Comparison of ENCODE assay signal across 13 cellular contexts in the genomic region with DNA sequence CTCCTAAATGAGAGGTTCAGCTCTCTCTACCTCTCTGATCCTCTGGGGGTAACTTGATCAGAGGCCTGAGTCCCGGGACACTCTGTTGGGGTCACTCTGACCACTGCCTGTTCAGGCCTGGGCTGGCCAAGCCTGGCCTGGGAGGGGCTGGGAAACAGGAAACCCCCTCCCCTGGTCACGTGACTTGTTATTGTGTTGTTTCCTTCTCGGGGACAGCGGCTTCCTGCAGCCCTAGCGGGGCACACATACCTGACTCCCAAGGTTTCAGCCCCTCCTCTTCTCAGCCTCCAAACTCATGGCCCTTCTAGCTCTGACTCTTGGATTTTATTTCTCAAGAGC. TPM values are rescaled to one million over a fixed set of nuclear protein-coding genes. Genes with fewer than 3 reads are reported as not detected.
DNase-seq lines count a peak whose midpoint lies in the region; ATAC-seq and TF ChIP-seq lines count a peak whose summit lies in the region.
"Had no signal": no experiment of that assay in that cellular context is flagged by ENCODE, and none has a peak within 500 bp of the region (broad histone marks: within the 10 kb centered on the region; RNA-seq: fewer than 3 reads in every experiment).

A gene with protein sequence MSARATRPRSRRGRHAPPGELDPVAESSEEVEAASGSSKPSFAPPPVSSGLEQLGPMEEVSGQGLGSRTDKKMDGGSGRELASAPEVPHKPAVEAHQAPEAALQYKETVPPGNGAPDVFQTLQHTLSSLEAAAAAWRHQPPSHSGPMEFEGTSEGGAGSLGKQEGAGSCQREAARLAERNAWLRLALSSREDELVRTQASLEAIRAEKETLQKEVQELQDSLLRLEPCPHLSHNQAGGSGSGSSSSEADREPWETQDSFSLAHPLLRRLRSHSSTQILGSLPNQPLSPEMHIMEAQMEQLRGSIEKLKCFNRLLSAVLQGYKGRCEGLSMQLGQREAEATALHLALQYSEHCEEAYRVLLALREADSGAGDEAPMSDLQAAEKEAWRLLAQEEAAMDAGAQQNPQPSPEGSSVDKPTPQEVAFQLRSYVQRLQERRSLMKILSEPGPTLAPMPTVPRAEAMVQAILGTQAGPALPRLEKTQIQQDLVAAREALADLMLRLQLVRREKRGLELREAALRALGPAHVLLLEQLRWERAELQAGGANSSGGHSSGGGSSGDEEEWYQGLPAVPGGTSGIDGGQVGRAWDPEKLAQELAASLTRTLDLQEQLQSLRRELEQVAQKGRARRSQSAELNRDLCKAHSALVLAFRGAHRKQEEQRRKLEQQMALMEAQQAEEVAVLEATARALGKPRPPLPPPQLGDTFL (minus strand): TSS at position 105 of the 339 bp plus-strand sequence. CDS start 446 bp downstream, outside the sequence.

- intact Hi-C loops in left ventricle myocardium inferior (cut with micrococcal nuclease) = no loop called here
- intact Hi-C loops in CD8-positive, alpha-beta T cell (cut with DNase I, micrococcal nuclease) = loop anchor here in 1 of 2 experiments (10.0 kb wide), 1 partner anchor 120 kb away; no protein-coding TSS in a partner anchor

- H3K4me2 ChIP-seq in DOHH2 (ENCODE audit: low read length) (peak within 1 kb of the TSS; percentile 73), parathyroid adenoma (ENCODE audit: low read length) (no peak within 1 kb of the TSS)

- H3K4me3 ChIP-seq in DOHH2 (ENCODE audit: low read length) = peak within 1 kb of the TSS; percentile 72
- peak within 1 kb of the TSS; percentile 71 for H3K4me3 ChIP-seq in left ventricle myocardium inferior
- no peak within 1 kb of the TSS for H3K4me3 ChIP-seq in parathyroid adenoma (ENCODE audit: low read depth, low read length)
- H3K4me3 ChIP-seq in CD8-positive, alpha-beta T cell (ENCODE audit: low read depth, low read length) = no peak within 1 kb of the TSS

- CTCF ChIA-PET in RWPE1 (lab: Yijun Ruan, JAX) = interaction anchor here (0.7 kb wide), 1 partner anchor 19 kb away, joined by 4 read pairs; no protein-coding TSS in a partner anchor
- CTCF ChIA-PET in CD8-positive, alpha-beta T cell (lab: Charles Lee) = interaction anchor here (1.5 to 13.5 kb wide), 2 partner anchors 17 to 23 kb away, joined by 4 to 148 read pairs; partner anchors contain the start of gene ANKLE1

- peak within 1 kb of the TSS; percentile 100 for H3K27ac ChIP-seq in DOHH2 (ENCODE audit: low read depth, low read length)
- H3K27ac ChIP-seq in RWPE1 = peak within 1 kb of the TSS; percentile 74
- H3K27ac ChIP-seq in left ventricle myocardium inferior (replicated peaks) = peak within 1 kb of the TSS; percentile 90
- peak within 1 kb of the TSS; percentile 49 for H3K27ac ChIP-seq in parathyroid adenoma
- H3K27ac ChIP-seq in CD8-positive, alpha-beta T cell (ENCODE audit: low read depth, low read length) = no peak within 1 kb of the TSS

- H3K9me3 ChIP-seq in DOHH2 (ENCODE audit: control insufficient read depth, insufficient read depth, low read length) = no peaks in the 10 kb centered on the region
- H3K9me3 ChIP-seq in left ventricle myocardium inferior (replicated peaks) = peaks cover 5% of the 10 kb centered on the region
- H3K9me3 ChIP-seq in parathyroid adenoma (ENCODE audit: control insufficient read depth, low read length) = no peaks in the 10 kb centered on the region
- H3K9me3 ChIP-seq in CD8-positive, alpha-beta T cell (ENCODE audit: low read length) = no peaks in the 10 kb centered on the region

- peaks cover 23% of the 10 kb centered on the region for H3F3A ChIP-seq in DOHH2 (ENCODE audit: control insufficient read depth, insufficient read depth)

- TF ChIP-seq CTCF in DOHH2 (IDR thresholded peaks at IDR 0.05; ENCODE audit: low read depth, low read length, poor library complexity, severe bottlenecking) (no peak), RWPE1 (conservative IDR thresholded peaks at IDR 0.05; ENCODE audit: low read depth) (no peak), left ventricle myocardium inferior (IDR thresholded peaks at IDR 0.05; ENCODE audit: borderline replicate concordance) (no peak), parathyroid adenoma (IDR thresholded peaks at IDR 0.05) (no peak)
- no peak for TF ChIP-seq CTCF in CD8-positive, alpha-beta T cell (IDR thresholded peaks at IDR 0.05)

- H3K36me3 Mint-ChIP-seq in CD8-positive, alpha-beta T cell = peaks cover 12% of the 10 kb centered on the region

- no peak within 1 kb of the TSS for H3K9ac ChIP-seq in parathyroid adenoma

- H3K27me3 ChIP-seq in DOHH2 (ENCODE audit: control insufficient read depth, low read length) = no peaks in the 10 kb centered on the region
- no peaks in the 10 kb centered on the region for H3K27me3 ChIP-seq in left ventricle myocardium inferior (ENCODE audit: low read depth)
- H3K27me3 ChIP-seq in parathyroid adenoma (ENCODE audit: control insufficient read depth, insufficient read depth, low read length) = no peaks in the 10 kb centered on the region
- H3K27me3 ChIP-seq in CD8-positive, alpha-beta T cell (ENCODE audit: insufficient read depth, low read length) = no peaks in the 10 kb centered on the region

- H3K27me3 Mint-ChIP-seq in CD8-positive, alpha-beta T cell (ENCODE audit: low read depth) = no peaks in the 10 kb centered on the region
- H3K27me3 Mint-ChIP-seq: CD8-positive, alpha-beta memory T cell; stimulated activated naive CD8-positive, alpha-beta T cell treated with anti-CD3 and anti-CD28 coated beads, Interleukin-15, Interleukin-2, amounts not matched to agents 100 ng/mL and 50 ng/mL, for 24 hours had no signal

- H3K9me3 Mint-ChIP-seq in CD8-positive, alpha-beta T cell = no peaks in the 10 kb centered on the region
- H3K9me3 Mint-ChIP-seq: CD8-positive, alpha-beta memory T cell; stimulated activated naive CD8-positive, alpha-beta T cell treated with anti-CD3 and anti-CD28 coated beads, Interleukin-15, Interleukin-2, amounts not matched to agents 100 ng/mL and 50 ng/mL, for 24 hours had no signal

- H3K9me2 ChIP-seq in DOHH2 (replicated peaks; ENCODE audit: control insufficient read depth, low read length) = no peaks in the 10 kb centered on the region

- peaks cover 21% of the 10 kb centered on the region for H3K4me1 Mint-ChIP-seq in CD8-positive, alpha-beta T cell (ENCODE audit: low read depth)

- POLR2A ChIA-PET in RWPE1 (lab: Yijun Ruan, JAX; ENCODE audit: low non-redundant PET) = no interaction called here
- POLR2A ChIA-PET in CD8-positive, alpha-beta T cell (lab: Charles Lee) = no interaction called here

- H3K4me1 ChIP-seq in DOHH2 (ENCODE audit: control insufficient read depth, low read length) (peaks cover 53% of the 10 kb centered on the region), left ventricle myocardium inferior (peaks cover 36% of the 10 kb centered on the region), parathyroid adenoma (peaks cover 5% of the 10 kb centered on the region)
- peaks cover 20% of the 10 kb centered on the region for H3K4me1 ChIP-seq in CD8-positive, alpha-beta T cell (ENCODE audit: insufficient read depth, low read length)

- H3K4me3 Mint-ChIP-seq in CD8-positive, alpha-beta T cell = no peak within 1 kb of the TSS
- H3K4me3 Mint-ChIP-seq: stimulated activated naive CD8-positive, alpha-beta T cell treated with anti-CD3 and anti-CD28 coated beads, Interleukin-15, Interleukin-2, amounts not matched to agents 100 ng/mL and 50 ng/mL, for 24 hours had no signal

- H3K27ac Mint-ChIP-seq in CD8-positive, alpha-beta T cell = no peak within 1 kb of the TSS
- H3K27ac Mint-ChIP-seq: stimulated activated naive CD8-positive, alpha-beta T cell treated with anti-CD3 and anti-CD28 coated beads, Interleukin-15, Interleukin-2, amounts not matched to agents 100 ng/mL and 50 ng/mL, for 24 hours had no signal

- ATAC-seq in CD8-positive, alpha-beta T cell = no peak
- ATAC-seq in GM19351 (IDR thresholded peaks at IDR 0.05; ENCODE audit: unreplicated experiment) = no peak
- ATAC-seq in GM21447 (IDR thresholded peaks at IDR 0.05; ENCODE audit: unreplicated experiment) = no peak

- DNase-seq in RWPE1 (ENCODE audit: low spot score) = no peak
- peak; percentile 52 for DNase-seq in left ventricle myocardium inferior
- DNase-seq in CD8-positive, alpha-beta T cell = no peak
- DNase-seq in stimulated activated CD4-positive, alpha-beta T cell treated with anti-CD3 and anti-CD28 coated beads, Interleukin-2, amount 100 ng/mL, for 48 hours = no peak
- DNase-seq: activated CD4-positive, alpha-beta T cell treated with anti-CD3 and anti-CD28 coated beads, Interleukin-2, amount 50 U/mL, for 1 hour; CD8-positive, alpha-beta memory T cell; NCI-H2029 had no signal

- H3K79me2 ChIP-seq in DOHH2 (ENCODE audit: control insufficient read depth, low read length) (peaks cover 20% of the 10 kb centered on the region), parathyroid adenoma (no peaks in the 10 kb centered on the region)

- H3K36me3 ChIP-seq in DOHH2 (ENCODE audit: control insufficient read depth, low read length) (peaks cover 7% of the 10 kb centered on the region), left ventricle myocardium inferior (peaks cover 14% of the 10 kb centered on the region), parathyroid adenoma (ENCODE audit: control insufficient read depth, insufficient read depth, low read length) (no peaks in the 10 kb centered on the region)
- no peaks in the 10 kb centered on the region for H3K36me3 ChIP-seq in CD8-positive, alpha-beta T cell (ENCODE audit: insufficient read depth, low read length)

- H4K20me1 ChIP-seq in DOHH2 (ENCODE audit: control insufficient read depth, insufficient read depth, low read depth, low read length) = no peaks in the 10 kb centered on the region

- no peak within 1 kb of the TSS for H2AFZ ChIP-seq in parathyroid adenoma

RNA-seq across cellular contexts. Expression of the gene that starts here (rescaled TPM):
- total RNA-seq in left ventricle myocardium inferior = 7.0 TPM
- total RNA-seq in CD8-positive, alpha-beta T cell = not detected
- total RNA-seq: RPMI7951 had no signal

Comparison
In these comparisons a context has a peak if more than half of its experiments do, and no peak if none do; other contexts are left out.
1. H3K4me3 ChIP-seq: peak in DOHH2 (single experiment) and left ventricle myocardium inferior (single experiment); none in parathyroid adenoma (single experiment) and CD8-positive, alpha-beta T cell (single experiment).